2 cellular contexts compared by ENCODE assay signal in the genomic region with DNA sequence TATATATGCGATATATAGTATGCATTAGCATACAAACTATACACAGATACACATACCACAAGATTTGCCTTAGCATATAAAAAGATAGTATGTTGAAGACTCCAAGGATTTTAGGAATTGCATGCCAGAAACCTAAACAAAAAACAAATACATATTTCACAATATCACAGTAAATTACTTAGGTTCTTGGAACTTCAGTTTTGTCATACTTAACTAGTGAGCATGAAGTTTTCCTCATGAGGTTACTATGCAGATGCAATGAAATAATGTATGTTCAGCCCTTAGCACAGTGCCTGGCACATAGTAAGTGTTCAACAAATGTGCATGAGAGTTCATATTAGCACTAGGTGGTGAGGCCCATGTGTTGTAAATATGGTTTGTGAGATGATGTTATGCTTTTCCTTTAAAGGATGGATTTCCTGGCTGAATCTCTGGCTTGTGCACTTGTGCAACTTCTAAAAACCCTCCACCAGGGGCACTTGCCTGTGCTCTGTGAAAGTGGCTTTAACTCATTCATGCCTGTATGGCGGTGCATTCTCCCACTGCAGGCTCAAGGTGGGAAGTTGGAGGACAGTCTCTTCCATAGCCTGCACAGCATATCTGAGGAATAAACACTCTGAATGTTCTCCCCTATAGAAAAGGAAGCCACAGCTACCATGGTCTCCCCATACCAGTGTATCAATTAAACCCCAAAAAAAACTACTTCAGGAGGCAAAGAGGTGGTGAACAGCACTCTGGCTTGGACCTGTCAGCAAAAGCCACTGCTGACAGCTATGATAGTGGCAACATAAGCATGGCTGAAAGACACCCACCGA.
TF ChIP-seq lines count a peak whose summit lies in the region.

No MANE protein-coding gene starts in this region.

TF ChIP-seq in IMR-90, 13 proteins besides CTCF, POLR2A, EP300 and RAD21:
- TF ChIP-seq CEBPB (IDR thresholded peaks at IDR 0.05; ENCODE audit: low read depth, low read length) = peak; percentile 23; the same call in 1 of the 2 replicates
- no peak for TF ChIP-seq FOS (IDR thresholded peaks at IDR 0.05; ENCODE audit: low read depth, low read length)

TF ChIP-seq in SK-N-SH treated with all-trans-retinoic acid at 6 μM for 48 hours, 23 proteins besides CTCF, POLR2A, EP300 and RAD21:
- TF ChIP-seq OSR1 (CRISPR knock-in tag; IDR thresholded peaks at IDR 0.05) = no peak
- no peak for TF ChIP-seq ZFP30 (CRISPR knock-in tag; IDR thresholded peaks at IDR 0.05)
- no peak for TF ChIP-seq GLIS3 (CRISPR knock-in tag; IDR thresholded peaks at IDR 0.05)
- no peak for TF ChIP-seq ZC3H10 (CRISPR knock-in tag; IDR thresholded peaks at IDR 0.05)
- TF ChIP-seq, protein P1, sequence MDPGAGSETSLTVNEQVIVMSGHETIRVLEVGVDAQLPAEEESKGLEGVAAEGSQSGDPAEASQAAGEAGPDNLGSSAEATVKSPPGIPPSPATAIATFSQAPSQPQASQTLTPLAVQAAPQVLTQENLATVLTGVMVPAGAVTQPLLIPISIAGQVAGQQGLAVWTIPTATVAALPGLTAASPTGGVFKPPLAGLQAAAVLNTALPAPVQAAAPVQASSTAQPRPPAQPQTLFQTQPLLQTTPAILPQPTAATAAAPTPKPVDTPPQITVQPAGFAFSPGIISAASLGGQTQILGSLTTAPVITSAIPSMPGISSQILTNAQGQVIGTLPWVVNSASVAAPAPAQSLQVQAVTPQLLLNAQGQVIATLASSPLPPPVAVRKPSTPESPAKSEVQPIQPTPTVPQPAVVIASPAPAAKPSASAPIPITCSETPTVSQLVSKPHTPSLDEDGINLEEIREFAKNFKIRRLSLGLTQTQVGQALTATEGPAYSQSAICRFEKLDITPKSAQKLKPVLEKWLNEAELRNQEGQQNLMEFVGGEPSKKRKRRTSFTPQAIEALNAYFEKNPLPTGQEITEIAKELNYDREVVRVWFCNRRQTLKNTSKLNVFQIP (CRISPR knock-in tag; IDR thresholded peaks at IDR 0.05; ENCODE audit: borderline replicate concordance, low read depth) = no peak
- TF ChIP-seq ZFP3 (CRISPR knock-in tag; IDR thresholded peaks at IDR 0.05) = no peak
- TF ChIP-seq, protein P2, sequence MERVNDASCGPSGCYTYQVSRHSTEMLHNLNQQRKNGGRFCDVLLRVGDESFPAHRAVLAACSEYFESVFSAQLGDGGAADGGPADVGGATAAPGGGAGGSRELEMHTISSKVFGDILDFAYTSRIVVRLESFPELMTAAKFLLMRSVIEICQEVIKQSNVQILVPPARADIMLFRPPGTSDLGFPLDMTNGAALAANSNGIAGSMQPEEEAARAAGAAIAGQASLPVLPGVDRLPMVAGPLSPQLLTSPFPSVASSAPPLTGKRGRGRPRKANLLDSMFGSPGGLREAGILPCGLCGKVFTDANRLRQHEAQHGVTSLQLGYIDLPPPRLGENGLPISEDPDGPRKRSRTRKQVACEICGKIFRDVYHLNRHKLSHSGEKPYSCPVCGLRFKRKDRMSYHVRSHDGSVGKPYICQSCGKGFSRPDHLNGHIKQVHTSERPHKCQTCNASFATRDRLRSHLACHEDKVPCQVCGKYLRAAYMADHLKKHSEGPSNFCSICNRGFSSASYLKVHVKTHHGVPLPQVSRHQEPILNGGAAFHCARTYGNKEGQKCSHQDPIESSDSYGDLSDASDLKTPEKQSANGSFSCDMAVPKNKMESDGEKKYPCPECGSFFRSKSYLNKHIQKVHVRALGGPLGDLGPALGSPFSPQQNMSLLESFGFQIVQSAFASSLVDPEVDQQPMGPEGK (CRISPR knock-in tag; IDR thresholded peaks at IDR 0.05; ENCODE audit: borderline replicate concordance) = no peak
- TF ChIP-seq, protein P3, sequence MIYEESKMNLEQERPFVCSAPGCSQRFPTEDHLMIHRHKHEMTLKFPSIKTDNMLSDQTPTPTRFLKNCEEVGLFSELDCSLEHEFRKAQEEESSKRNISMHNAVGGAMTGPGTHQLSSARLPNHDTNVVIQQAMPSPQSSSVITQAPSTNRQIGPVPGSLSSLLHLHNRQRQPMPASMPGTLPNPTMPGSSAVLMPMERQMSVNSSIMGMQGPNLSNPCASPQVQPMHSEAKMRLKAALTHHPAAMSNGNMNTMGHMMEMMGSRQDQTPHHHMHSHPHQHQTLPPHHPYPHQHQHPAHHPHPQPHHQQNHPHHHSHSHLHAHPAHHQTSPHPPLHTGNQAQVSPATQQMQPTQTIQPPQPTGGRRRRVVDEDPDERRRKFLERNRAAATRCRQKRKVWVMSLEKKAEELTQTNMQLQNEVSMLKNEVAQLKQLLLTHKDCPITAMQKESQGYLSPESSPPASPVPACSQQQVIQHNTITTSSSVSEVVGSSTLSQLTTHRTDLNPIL (CRISPR knock-in tag; IDR thresholded peaks at IDR 0.05; ENCODE audit: low read depth) = no peak
- no peak for TF ChIP-seq TOX (CRISPR knock-in tag; IDR thresholded peaks at IDR 0.05; ENCODE audit: borderline replicate concordance)
- no peak for TF ChIP-seq ESRRG (CRISPR knock-in tag; IDR thresholded peaks at IDR 0.05)
- TF ChIP-seq RARB (CRISPR knock-in tag; IDR thresholded peaks at IDR 0.05) = no peak
- TF ChIP-seq, protein P4, sequence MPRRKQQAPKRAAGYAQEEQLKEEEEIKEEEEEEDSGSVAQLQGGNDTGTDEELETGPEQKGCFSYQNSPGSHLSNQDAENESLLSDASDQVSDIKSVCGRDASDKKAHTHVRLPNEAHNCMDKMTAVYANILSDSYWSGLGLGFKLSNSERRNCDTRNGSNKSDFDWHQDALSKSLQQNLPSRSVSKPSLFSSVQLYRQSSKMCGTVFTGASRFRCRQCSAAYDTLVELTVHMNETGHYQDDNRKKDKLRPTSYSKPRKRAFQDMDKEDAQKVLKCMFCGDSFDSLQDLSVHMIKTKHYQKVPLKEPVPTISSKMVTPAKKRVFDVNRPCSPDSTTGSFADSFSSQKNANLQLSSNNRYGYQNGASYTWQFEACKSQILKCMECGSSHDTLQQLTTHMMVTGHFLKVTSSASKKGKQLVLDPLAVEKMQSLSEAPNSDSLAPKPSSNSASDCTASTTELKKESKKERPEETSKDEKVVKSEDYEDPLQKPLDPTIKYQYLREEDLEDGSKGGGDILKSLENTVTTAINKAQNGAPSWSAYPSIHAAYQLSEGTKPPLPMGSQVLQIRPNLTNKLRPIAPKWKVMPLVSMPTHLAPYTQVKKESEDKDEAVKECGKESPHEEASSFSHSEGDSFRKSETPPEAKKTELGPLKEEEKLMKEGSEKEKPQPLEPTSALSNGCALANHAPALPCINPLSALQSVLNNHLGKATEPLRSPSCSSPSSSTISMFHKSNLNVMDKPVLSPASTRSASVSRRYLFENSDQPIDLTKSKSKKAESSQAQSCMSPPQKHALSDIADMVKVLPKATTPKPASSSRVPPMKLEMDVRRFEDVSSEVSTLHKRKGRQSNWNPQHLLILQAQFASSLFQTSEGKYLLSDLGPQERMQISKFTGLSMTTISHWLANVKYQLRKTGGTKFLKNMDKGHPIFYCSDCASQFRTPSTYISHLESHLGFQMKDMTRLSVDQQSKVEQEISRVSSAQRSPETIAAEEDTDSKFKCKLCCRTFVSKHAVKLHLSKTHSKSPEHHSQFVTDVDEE (CRISPR knock-in tag; IDR thresholded peaks at IDR 0.05) = no peak
- no peak for TF ChIP-seq BACH2 (CRISPR knock-in tag; IDR thresholded peaks at IDR 0.05; ENCODE audit: borderline replicate concordance)
